In the genomic region with DNA sequence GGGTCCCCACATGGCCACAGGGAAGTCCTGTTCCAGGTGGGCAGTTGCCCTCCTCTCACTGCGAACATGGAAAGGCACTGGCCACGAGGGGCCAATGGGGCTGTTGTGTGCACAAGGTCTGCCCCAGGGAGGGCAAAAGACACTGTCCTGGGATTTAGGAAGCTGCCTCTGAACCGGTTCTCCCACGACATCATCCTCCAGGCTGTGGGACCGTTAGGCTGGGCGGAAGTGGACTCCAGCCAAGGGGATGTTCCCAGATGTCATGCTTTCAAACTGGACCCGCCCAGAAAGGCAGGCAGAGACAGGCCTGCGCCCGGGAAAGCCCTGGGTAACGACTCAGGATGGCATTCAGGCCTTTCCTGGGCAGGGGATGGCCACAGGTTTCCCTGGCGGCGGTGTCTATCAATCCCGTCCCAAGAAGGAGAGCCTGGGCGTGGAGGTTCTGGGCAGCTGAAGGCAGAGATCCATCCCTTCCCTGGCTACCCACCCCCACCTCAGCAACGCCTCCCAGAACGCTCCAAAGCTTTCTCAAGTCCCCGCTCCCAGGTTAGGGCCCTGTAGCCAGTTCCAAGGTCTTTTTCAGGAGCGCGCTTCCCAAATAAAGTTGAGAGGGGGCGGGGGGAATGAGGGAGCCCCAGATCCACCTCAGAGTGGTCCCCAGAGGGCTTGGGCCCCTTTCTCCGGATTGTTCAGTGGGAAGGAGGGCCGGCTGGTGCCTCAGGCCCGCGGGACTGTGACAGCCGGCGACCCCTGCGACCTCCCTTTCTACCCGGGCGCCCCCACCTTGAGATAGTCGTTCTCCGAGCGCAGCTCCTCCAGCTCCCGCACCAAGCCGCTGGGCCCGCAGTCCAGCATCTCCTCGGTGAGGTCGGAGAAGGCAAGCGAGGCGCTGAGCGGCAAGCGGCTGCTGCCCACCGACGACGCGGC, we compare ENCODE assay signal across 8 cellular contexts. TPM values are rescaled to one million over a fixed set of nuclear protein-coding genes. Genes with fewer than 3 reads are reported as not detected.
DNase-seq lines count a peak whose midpoint lies in the region; ATAC-seq, FAIRE-seq and TF ChIP-seq lines count a peak whose summit lies in the region.

No MANE protein-coding gene starts in this region.

- TF ChIP-seq POLR2A in breast epithelium (IDR thresholded peaks at IDR 0.05) (no peak), gastrocnemius medialis (IDR thresholded peaks at IDR 0.05) (peak; percentile 53 to 73)

- ATAC-seq in gastrocnemius medialis (peak; percentile 63 to 79), GM21390 (IDR thresholded peaks at IDR 0.05; ENCODE audit: unreplicated experiment) (no peak)

- no peaks in the 10 kb centered on the region; the same call in 1 of the 2 replicates for H3K36me3 ChIP-seq in GM06990 (ENCODE audit: control insufficient read depth, insufficient read depth, low read length)
- H3K36me3 ChIP-seq in breast epithelium: no peaks in the 10 kb centered on the region
- 0 out of 2 replicates have a peak, but pooled peaks cover 4% of the 10 kb centered on the region for H3K36me3 ChIP-seq in iPS-20b (ENCODE audit: insufficient read depth, low read depth, low read length)
- H3K36me3 ChIP-seq in gastrocnemius medialis: no peaks in the 10 kb centered on the region

- FAIRE-seq in A204.1 (lab: Jason Lieb, UNC): peak; percentile 89

- peak overlapping the region; percentile 91 to 97 for H3K27ac ChIP-seq in breast epithelium
- no peak overlapping the region for H3K27ac ChIP-seq in iPS-20b (ENCODE audit: low read length)
- peak overlapping the region; percentile 78 to 83 (median 80) for H3K27ac ChIP-seq in gastrocnemius medialis

- no peaks in the 10 kb centered on the region for H3K27me3 ChIP-seq in GM06990 (replicated peaks; ENCODE audit: control insufficient read depth, insufficient read depth, low read length)
- H3K27me3 ChIP-seq in breast epithelium: no peaks in the 10 kb centered on the region
- peaks cover 17% of the 10 kb centered on the region; the same call in 1 of the 2 replicates for H3K27me3 ChIP-seq in iPS-20b (ENCODE audit: insufficient read depth, low read length)
- no peaks in the 10 kb centered on the region for H3K27me3 ChIP-seq in gastrocnemius medialis

- H3K9me3 ChIP-seq in breast epithelium (no peaks in the 10 kb centered on the region), iPS-20b (ENCODE audit: insufficient read depth, low read depth, low read length) (no peaks in the 10 kb centered on the region), gastrocnemius medialis (no peaks in the 10 kb centered on the region)

- in situ Hi-C loops in gastrocnemius medialis (cut with MboI; ENCODE audit: low sequenced_read_pairs in 4 of 4): no loop called here

- peaks cover 7% of the 10 kb centered on the region in 2 donors for H3K4me1 ChIP-seq in breast epithelium
- H3K4me1 ChIP-seq in iPS-20b (ENCODE audit: insufficient read depth, low read length): peaks cover 18% of the 10 kb centered on the region; the same call in 1 of the 2 replicates
- H3K4me1 ChIP-seq in gastrocnemius medialis: peaks cover 10 to 12% of the 10 kb centered on the region in 2 donors

- H3K4me3 ChIP-seq in GM06990 (replicated peaks; ENCODE audit: low read depth, low read length) (peak overlapping the region; percentile 61), breast epithelium (peak overlapping the region; percentile 52 to 96 (median 71)), iPS-20b (ENCODE audit: low read length) (peak overlapping the region; percentile 77), gastrocnemius medialis (peak overlapping the region; percentile 48 to 56 (median 52))

- TF ChIP-seq CTCF in GM06990 (IDR thresholded peaks at IDR 0.05; ENCODE audit: insufficient read depth, low read length, poor library complexity, severe bottlenecking) (no peak), breast epithelium (IDR thresholded peaks at IDR 0.05) (no peak), gastrocnemius medialis (IDR thresholded peaks at IDR 0.05 in 4 of 5, conservative IDR thresholded peaks at IDR 0.05 in 1 of 5) (no peak)

- no peak for DNase-seq in GM06990 (ENCODE audit: extremely low read depth, insufficient read length)
- DNase-seq in NCI-H748 (lab: John Stamatoyannopoulos, UW; ENCODE audit: unreplicated experiment): peak; percentile 87
- peak; percentile 95 for DNase-seq in breast epithelium (ENCODE audit: low spot score in 2 of 2)
- DNase-seq in gastrocnemius medialis: peak; percentile 75 to 77
- DNase-seq in NCI-H2107 (lab: John Stamatoyannopoulos, UW): no peak

- intact Hi-C loops in breast epithelium (cut with DNase I; ENCODE audit: low total_unique reads) (no loop called here), gastrocnemius medialis (cut with DNase I; ENCODE audit: low total_unique reads) (loop anchor here (1.0 to 2.0 kb wide), 3 partner anchors 27 to 88 kb away; no protein-coding TSS in a partner anchor)

- H3K9ac ChIP-seq in iPS-20b (ENCODE audit: low read depth, low read length): peak overlapping the region; percentile 70; the same call in 1 of the 2 replicates

RNA-seq across cellular contexts. Expression of gene TLDC2, which starts 13.8 kb away (rescaled TPM):
- 1 to 10 TPM in 1 of 3 donors, not detected in 2; 1.1 TPM for total RNA-seq in breast epithelium
- not detected for total RNA-seq in gastrocnemius medialis

Comparison
In these comparisons a context has a peak if more than half of its experiments do, and no peak if none do; other contexts are left out.
1. DNase-seq: peak in NCI-H748 (single experiment), breast epithelium (2 of 2) and gastrocnemius medialis (2 of 2); none in GM06990 (single experiment) and NCI-H2107 (single experiment).
2. Peak in every context shown above with its lines, with median percentiles within 50 percentile points of each other: H3K4me3 ChIP-seq.